In the genomic region with DNA sequence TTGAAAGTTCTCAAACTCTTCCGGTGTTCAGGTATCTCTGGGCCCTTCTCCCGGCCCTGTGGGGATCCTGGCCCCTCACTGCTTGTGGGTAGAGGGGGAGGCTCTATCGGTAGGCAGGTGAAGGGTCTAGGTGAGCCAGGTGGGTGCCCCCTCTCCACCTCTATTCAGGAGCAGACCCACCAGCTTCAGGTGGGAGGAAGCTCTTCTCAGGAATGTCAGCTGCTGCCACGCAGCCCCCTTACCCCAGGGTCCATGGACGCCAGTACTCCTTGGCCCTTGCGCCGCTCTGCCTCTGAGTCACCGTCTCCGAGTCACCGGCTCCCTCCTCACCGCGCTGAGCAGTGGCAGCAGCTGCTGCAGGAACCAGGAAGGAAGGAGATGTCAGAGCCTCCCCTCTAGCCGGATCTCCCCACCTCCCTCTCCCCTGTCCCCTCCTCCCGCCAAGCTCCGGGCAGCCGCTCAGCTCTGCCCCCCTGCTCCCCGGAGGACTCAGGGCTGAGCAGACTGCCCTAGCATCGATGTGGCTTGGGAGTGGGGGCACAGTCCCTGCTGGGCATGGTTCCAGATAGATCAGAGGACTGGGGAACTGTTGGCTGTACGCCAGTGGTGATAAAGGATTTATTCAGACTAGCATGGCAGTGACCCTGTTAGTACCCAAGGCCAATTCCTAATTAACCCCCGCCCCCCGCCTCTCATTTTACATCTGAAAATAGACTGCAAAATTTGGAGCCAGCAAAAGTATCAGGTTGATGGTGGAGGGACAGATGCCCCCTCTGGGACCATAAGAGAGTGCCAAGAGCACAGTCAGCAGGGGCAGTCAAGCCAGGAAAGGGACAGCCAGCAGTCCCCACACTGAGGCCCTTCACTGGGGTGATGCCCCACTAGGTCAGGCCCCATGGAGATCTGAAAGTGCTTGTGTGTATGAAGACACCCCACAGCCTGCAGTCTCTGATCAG, we compare ENCODE assay signal across 8 cellular contexts.
A peak's percentile ranks its signal among the peaks of the same experiment; 100 is the strongest.
DNase-seq lines count a peak whose midpoint lies in the region; ATAC-seq and TF ChIP-seq lines count a peak whose summit lies in the region.

A gene with protein sequence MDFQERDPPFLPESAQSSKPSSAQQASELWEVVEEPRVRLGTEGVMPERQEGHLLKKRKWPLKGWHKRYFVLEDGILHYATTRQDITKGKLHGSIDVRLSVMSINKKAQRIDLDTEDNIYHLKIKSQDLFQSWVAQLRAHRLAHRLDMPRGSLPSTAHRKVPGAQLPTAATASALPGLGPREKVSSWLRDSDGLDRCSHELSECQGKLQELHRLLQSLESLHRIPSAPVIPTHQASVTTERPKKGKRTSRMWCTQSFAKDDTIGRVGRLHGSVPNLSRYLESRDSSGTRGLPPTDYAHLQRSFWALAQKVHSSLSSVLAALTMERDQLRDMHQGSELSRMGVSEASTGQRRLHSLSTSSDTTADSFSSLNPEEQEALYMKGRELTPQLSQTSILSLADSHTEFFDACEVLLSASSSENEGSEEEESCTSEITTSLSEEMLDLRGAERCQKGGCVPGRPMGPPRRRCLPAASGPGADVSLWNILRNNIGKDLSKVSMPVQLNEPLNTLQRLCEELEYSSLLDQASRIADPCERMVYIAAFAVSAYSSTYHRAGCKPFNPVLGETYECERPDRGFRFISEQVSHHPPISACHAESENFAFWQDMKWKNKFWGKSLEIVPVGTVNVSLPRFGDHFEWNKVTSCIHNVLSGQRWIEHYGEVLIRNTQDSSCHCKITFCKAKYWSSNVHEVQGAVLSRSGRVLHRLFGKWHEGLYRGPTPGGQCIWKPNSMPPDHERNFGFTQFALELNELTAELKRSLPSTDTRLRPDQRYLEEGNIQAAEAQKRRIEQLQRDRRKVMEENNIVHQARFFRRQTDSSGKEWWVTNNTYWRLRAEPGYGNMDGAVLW (minus strand): TSS at position 371 of the 956 bp plus-strand sequence. CDS start 1,516 bp downstream, outside the sequence.

- in situ Hi-C loops in astrocyte of the cerebellum (cut with HindIII; ENCODE audit: low sequenced_read_pairs): no loop called here

- peak within 1 kb of the TSS; percentile 80 for H3K4me3 ChIP-seq in astrocyte of the cerebellum (ENCODE audit: low read depth, low read length)
- peak within 1 kb of the TSS; percentile 89 for H3K4me3 ChIP-seq in retinal pigment epithelial cell (ENCODE audit: low read length)

- peak; percentile 90 for ATAC-seq in HG02759 (IDR thresholded peaks at IDR 0.05; ENCODE audit: unreplicated experiment)
- ATAC-seq in GM18520 (IDR thresholded peaks at IDR 0.05; ENCODE audit: unreplicated experiment): no peak

- DNase-seq in GM10266 (ENCODE audit: extremely low spot score) (peak; percentile 88), NCI-H1694 treated with DMSO at 0.1 percent for 48 hours (lab: John Stamatoyannopoulos, UW) (peak; percentile 65), T-helper 22 cell (ENCODE audit: low read depth) (peak; percentile 66), astrocyte of the cerebellum (ENCODE audit: low read depth) (peak; percentile 43), hippocampal formation (lab: John Stamatoyannopoulos, UW) (peak; percentile 69 to 75), retinal pigment epithelial cell (ENCODE audit: low read depth) (peak; percentile 72)

- TF ChIP-seq CTCF in GM10266 (IDR thresholded peaks at IDR 0.05; ENCODE audit: control insufficient read depth, insufficient read depth, low read depth, missing control alignments): peak; percentile 83
- peak; percentile 20 for TF ChIP-seq CTCF in astrocyte of the cerebellum (IDR thresholded peaks at IDR 0.05; ENCODE audit: low read depth, low read length, missing control alignments)
- TF ChIP-seq CTCF in retinal pigment epithelial cell (conservative IDR thresholded peaks at IDR 0.05; ENCODE audit: low read depth, low read length): peak; percentile 16

Comparison
In these comparisons a context has a peak if more than half of its experiments do, and no peak if none do; other contexts are left out.
1. CTCF ChIP-seq: peak in every context shown above with its lines; median percentile 83 in GM10266; 20 in astrocyte of the cerebellum; 16 in retinal pigment epithelial cell.